Comparison of ENCODE assay signal across 8 cellular contexts in genomic region chr2:147846382-147847081, GRCh38. TPM values are rescaled to one million over a fixed set of nuclear protein-coding genes. Genes with fewer than 3 reads are reported as not detected.
DNase-seq lines count a peak whose midpoint lies in the region; ATAC-seq, FAIRE-seq and TF ChIP-seq lines count a peak whose summit lies in the region.

No MANE protein-coding gene starts in this region.

- peak overlapping the region; percentile 46 for H3K9ac ChIP-seq in keratinocyte (ENCODE audit: control insufficient read depth, extremely low read depth, insufficient read depth, low read length)

- ATAC-seq in heart left ventricle (no peak), left ventricle myocardium superior (no peak)
- no peak for ATAC-seq in activated naive CD8-positive, alpha-beta T cell treated with anti-CD3 and anti-CD28 coated beads, Interleukin-2, amount 10 ng/mL, durations not matched to agents 7 days and 5 days (ENCODE audit: low read depth)

- TF ChIP-seq CTCF in heart left ventricle (IDR thresholded peaks at IDR 0.05) = no peak
- TF ChIP-seq CTCF in keratinocyte (optimal IDR thresholded peaks at IDR 0.05 in 1 of 3, IDR thresholded peaks at IDR 0.05 in 1 of 3, conservative IDR thresholded peaks at IDR 0.05 in 1 of 3; ENCODE audit: extremely low read depth in 1 of 3, insufficient read depth in 2 of 3, low read length in 3 of 3) = no peak
- TF ChIP-seq CTCF in suprapubic skin (IDR thresholded peaks at IDR 0.05) = no peak

- peak overlapping the region in 2 of 12 donors; percentile 5 to 98 for H3K27ac ChIP-seq in heart left ventricle
- H3K27ac ChIP-seq in keratinocyte (ENCODE audit: control insufficient read depth, insufficient read depth, low read length) = peak overlapping the region; percentile 29
- peak overlapping the region; percentile 99 for H3K27ac ChIP-seq in suprapubic skin

- intact Hi-C loops in heart left ventricle (cut with DNase I) = loop anchor here in 7 of 10 donors (2.0 to 10.0 kb wide), 7 partner anchors 36 to 178 kb away; partner anchors contain the start of genes MBD5 (in 1 of the 7) and ORC4 (in 1 of the 7)
- intact Hi-C loops in left ventricle myocardium superior (cut with micrococcal nuclease) = loop anchor here (10.0 kb wide), 1 partner anchor 168 kb away; no protein-coding TSS in a partner anchor

- no peaks in the 10 kb centered on the region for H3K36me3 ChIP-seq in heart left ventricle
- no peaks in the 10 kb centered on the region for H3K36me3 ChIP-seq in keratinocyte (ENCODE audit: control insufficient read depth in 2 of 2, extremely low read depth in 1 of 2, insufficient read depth in 2 of 2, low read length in 2 of 2)
- H3K36me3 ChIP-seq in suprapubic skin = no peaks in the 10 kb centered on the region

- no peaks in the 10 kb centered on the region for H3K9me3 Mint-ChIP-seq in activated naive CD8-positive, alpha-beta T cell treated with anti-CD3 and anti-CD28 coated beads, Interleukin-2, amount 10 ng/mL, durations not matched to agents 7 days and 5 days

- peak overlapping the region; percentile 90 for H3K4me2 ChIP-seq in keratinocyte (ENCODE audit: control insufficient read depth, extremely low read depth, insufficient read depth, low read depth, low read length)

- H3K9me3 ChIP-seq in heart left ventricle (no peaks in the 10 kb centered on the region), keratinocyte (ENCODE audit: control insufficient read depth, low read depth, low read length) (no peaks in the 10 kb centered on the region), suprapubic skin (no peaks in the 10 kb centered on the region)

- peak; percentile 69 for FAIRE-seq in keratinocyte (lab: Jason Lieb, UNC)

- peaks cover 6% of the 10 kb centered on the region for H3K36me3 Mint-ChIP-seq in activated naive CD8-positive, alpha-beta T cell treated with anti-CD3 and anti-CD28 coated beads, Interleukin-2, amount 10 ng/mL, durations not matched to agents 7 days and 5 days

- POLR2A ChIA-PET in activated naive CD8-positive, alpha-beta T cell treated with anti-CD3 and anti-CD28 coated beads, Interleukin-2, amount 10 ng/mL, durations not matched to agents 7 days and 5 days (lab: Charles Lee) = no interaction called here

- peak overlapping the region; percentile 27 for H2AFZ ChIP-seq in keratinocyte (ENCODE audit: control insufficient read depth, low read length)

- H3K4me1 Mint-ChIP-seq in activated naive CD8-positive, alpha-beta T cell treated with anti-CD3 and anti-CD28 coated beads, Interleukin-2, amount 10 ng/mL, durations not matched to agents 7 days and 5 days = peaks cover 24% of the 10 kb centered on the region

- DNase-seq in heart left ventricle = no peak
- no peak for DNase-seq in left ventricle myocardium superior
- no peak for DNase-seq in activated naive CD8-positive, alpha-beta T cell treated with anti-CD3 and anti-CD28 coated beads, Interleukin-2, amount 10 ng/mL, durations not matched to agents 7 days and 5 days
- no peak for DNase-seq in keratinocyte (ENCODE audit: low read depth, low spot score)
- DNase-seq in suprapubic skin (ENCODE audit: low spot score in 2 of 2) = no peak
- DNase-seq in activated effector memory CD4-positive, alpha-beta T cell treated with anti-CD3 and anti-CD28 coated beads, Interleukin-2, amount 50 U/mL, for 16 hours = no peak
- no peak for DNase-seq in COLO668 (lab: John Stamatoyannopoulos, UW; ENCODE audit: unreplicated experiment)
- no peak for DNase-seq in activated CD4-positive, alpha-beta T cell treated with anti-CD3 and anti-CD28 coated beads, Interleukin-2, amount 50 U/mL, for 48 hours

- peaks cover 2% of the 10 kb centered on the region for H4K20me1 ChIP-seq in keratinocyte (ENCODE audit: control insufficient read depth, extremely low read depth, insufficient read depth, low read length)

- peaks cover 0 to 58% (median 24%) of the 10 kb centered on the region in 12 donors for H3K4me1 ChIP-seq in heart left ventricle
- peaks cover 6% of the 10 kb centered on the region for H3K4me1 ChIP-seq in keratinocyte (ENCODE audit: control insufficient read depth, extremely low read depth, insufficient read depth, low read length)
- peaks cover 65% of the 10 kb centered on the region for H3K4me1 ChIP-seq in suprapubic skin

- H3K27me3 Mint-ChIP-seq in activated naive CD8-positive, alpha-beta T cell treated with anti-CD3 and anti-CD28 coated beads, Interleukin-2, amount 10 ng/mL, durations not matched to agents 7 days and 5 days = peaks cover 49% of the 10 kb centered on the region

- H3K27ac Mint-ChIP-seq in activated naive CD8-positive, alpha-beta T cell treated with anti-CD3 and anti-CD28 coated beads, Interleukin-2, amount 10 ng/mL, durations not matched to agents 7 days and 5 days = no peak overlapping the region

- dilution Hi-C loops in keratinocyte (cut with MboI; ENCODE audit: extremely low pct_ligation_motif_present, low sequenced_read_pairs) = no loop called here

- no peaks in the 10 kb centered on the region for H3K9me1 ChIP-seq in keratinocyte (ENCODE audit: control insufficient read depth, extremely low read depth, insufficient read depth, low read length)

- peaks cover 57% of the 10 kb centered on the region for H3K79me2 ChIP-seq in keratinocyte (ENCODE audit: control insufficient read depth, insufficient read depth, low read length)

- TF ChIP-seq EP300 in suprapubic skin (IDR thresholded peaks at IDR 0.05) = no peak

- H3K27me3 ChIP-seq in heart left ventricle = peaks cover 0 to 5% (median 0%) of the 10 kb centered on the region in 9 donors
- no peaks in the 10 kb centered on the region for H3K27me3 ChIP-seq in keratinocyte (ENCODE audit: control insufficient read depth, extremely low read depth, insufficient read depth, low read length)
- H3K27me3 ChIP-seq in suprapubic skin = no peaks in the 10 kb centered on the region

- 23 to 35% (median 30%) methylated on average over 5 of the region's 5 CpGs for WGBS in heart left ventricle, 4 donors
- 14% methylated on average over 5 of the region's 5 CpGs for WGBS in suprapubic skin

- H3K4me3 ChIP-seq in heart left ventricle (peak overlapping the region in 11 of 12 donors; percentile 19 to 94 (median 80)), keratinocyte (ENCODE audit: control insufficient read depth in 2 of 3, extremely low read depth in 1 of 3, insufficient read depth in 2 of 3, low read depth in 1 of 3, low read length in 3 of 3) (peak overlapping the region; percentile 85 to 90 (median 86)), suprapubic skin (peak overlapping the region; percentile 89)

- TF ChIP-seq POLR2A in heart left ventricle (IDR thresholded peaks at IDR 0.05) = no peak
- TF ChIP-seq POLR2A in suprapubic skin (IDR thresholded peaks at IDR 0.05) = no peak

- H3K4me3 Mint-ChIP-seq in activated naive CD8-positive, alpha-beta T cell treated with anti-CD3 and anti-CD28 coated beads, Interleukin-2, amount 10 ng/mL, durations not matched to agents 7 days and 5 days = peak overlapping the region; percentile 36

RNA-seq across cellular contexts. Expression of gene ACVR2A, which starts 1.7 kb away (rescaled TPM):
- 10 to 100 TPM in 6 of 9 donors, 1 to 10 TPM in 3; 7.8 to 13.4 (median 11.4) TPM for total RNA-seq in heart left ventricle
- polyA plus RNA-seq in heart left ventricle = 1 to 10 TPM; 2.6 to 3.3 TPM
- total RNA-seq in left ventricle myocardium superior = 9.4 TPM
- 1 to 10 TPM; 5.0 to 5.8 TPM for total RNA-seq in activated naive CD8-positive, alpha-beta T cell treated with anti-CD3 and anti-CD28 coated beads, Interleukin-2, amount 10 ng/mL, durations not matched to agents 7 days and 5 days
- polyA plus RNA-seq in keratinocyte = 4.5 to 6.6 TPM (median 5.5 TPM) in 3 replicates
- 12.3 TPM for polyA plus RNA-seq in keratinocyte (2011; ENCODE audit: low read depth)
- 1.6 and 2.9 TPM in 2 replicates for polyA plus RNA-seq in keratinocyte (2011; cell fraction: cytosol; rRNA removed)
- 13.5 and 20.5 TPM in 2 replicates for polyA plus RNA-seq in keratinocyte (2011; cell fraction: nucleus; rRNA removed)
- polyA plus RNA-seq in keratinocyte (2012; ENCODE audit: low replicate concordance) = 3.7 and 9.1 TPM in 2 replicates
- polyA minus RNA-seq in keratinocyte = 4.4 to 15.9 TPM (median 14.0 TPM) in 3 replicates
- 6.3 TPM for polyA minus RNA-seq in keratinocyte (2011; cell fraction: cytosol; rRNA and poly(A)+ RNA removed)
- polyA minus RNA-seq in keratinocyte (2011; cell fraction: nucleus; rRNA and poly(A)+ RNA removed) = 12.7 and 33.2 TPM in 2 replicates
- total RNA-seq in suprapubic skin = 100 to 1,000 TPM in 1 of 4 donors, 10 to 100 TPM in 3; 38.7 to 123 (median 45.0) TPM
